In the genomic region with DNA sequence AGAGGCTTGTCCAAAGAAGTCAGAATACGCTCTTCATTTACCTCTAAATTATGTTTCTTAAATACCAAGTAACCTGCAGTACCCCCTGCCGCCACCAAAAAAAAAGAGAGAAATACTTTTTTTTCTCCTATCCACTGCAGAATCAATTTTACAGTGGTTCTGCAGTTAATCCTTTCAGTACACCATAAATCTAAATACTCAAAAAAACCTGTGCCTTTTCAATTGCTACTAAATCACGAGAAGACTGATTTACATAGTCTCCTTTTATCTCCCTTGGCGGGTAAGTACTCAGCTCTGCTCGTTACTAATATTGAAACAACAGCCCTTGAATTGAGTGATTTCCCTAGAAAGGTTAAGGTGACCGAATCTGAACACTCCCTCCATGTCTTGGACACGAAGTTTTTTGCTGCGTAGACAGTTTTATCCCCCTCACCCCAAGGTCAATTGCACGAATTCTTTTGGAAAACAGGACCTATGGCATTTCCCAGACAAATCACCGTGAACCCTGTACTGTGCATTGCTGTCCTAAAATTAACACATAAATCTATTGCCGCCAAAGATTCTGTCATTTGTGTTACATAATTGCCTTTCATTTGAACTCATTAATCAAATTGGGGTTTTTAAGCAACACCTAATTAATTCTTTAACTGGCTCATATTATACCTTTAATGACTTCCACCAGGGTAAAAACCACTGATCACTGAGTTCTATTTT, we compare ENCODE assay signal across 8 cellular contexts. TPM values are rescaled to one million over a fixed set of nuclear protein-coding genes. Genes with fewer than 3 reads are reported as not detected.
DNase-seq lines count a peak whose midpoint lies in the region; ATAC-seq and TF ChIP-seq lines count a peak whose summit lies in the region.

No MANE protein-coding gene starts in this region.

- H3K27me3 ChIP-seq in GM06990 (replicated peaks; ENCODE audit: control insufficient read depth, insufficient read depth, low read length) (no peaks in the 10 kb centered on the region), Loucy (ENCODE audit: insufficient read depth, low read length, poor library complexity, severe bottlenecking) (no peaks in the 10 kb centered on the region), ascending aorta (no peaks in the 10 kb centered on the region), right lobe of liver (peaks cover 0 to 11% of the 10 kb centered on the region in 2 donors), transverse colon (peaks cover 21% of the 10 kb centered on the region)

- H3K4me2 ChIP-seq in Loucy (ENCODE audit: low read depth, low read length, poor library complexity, severe bottlenecking) = peak overlapping the region; percentile 95

- H3K27ac ChIP-seq in ascending aorta (peak overlapping the region; percentile 97 to 99), right lobe of liver (peak overlapping the region; percentile 79 to 96 (median 80)), transverse colon (peak overlapping the region; percentile 92 to 99 (median 96))

- H3F3A ChIP-seq in Loucy (ENCODE audit: low read depth) = peaks cover 17% of the 10 kb centered on the region

- H4K20me1 ChIP-seq in Loucy (ENCODE audit: insufficient read depth, low read length, poor library complexity, severe bottlenecking) = peaks cover 27% of the 10 kb centered on the region

- ATAC-seq in GM21528 (IDR thresholded peaks at IDR 0.05; ENCODE audit: low FRiP score, unreplicated experiment) (peak; percentile 22), right lobe of liver (no peak)

- in situ Hi-C loops in transverse colon (cut with MboI; ENCODE audit: low pct_ligation_motif_present in 1 of 4, low pct_unique_long_range_greater_than_20kb in 1 of 4, low sequenced_read_pairs in 3 of 4) = no loop called here

- H3K36me3 ChIP-seq in GM06990 (ENCODE audit: control insufficient read depth, insufficient read depth, low read length) (no peaks in the 10 kb centered on the region), Loucy (ENCODE audit: insufficient read depth, low read length) (peaks cover 17% of the 10 kb centered on the region), ascending aorta (peaks cover 21 to 32% of the 10 kb centered on the region in 2 donors), right lobe of liver (peaks cover 0 to 6% (median 0%) of the 10 kb centered on the region in 4 donors), transverse colon (peaks cover 0 to 6% (median 0%) of the 10 kb centered on the region in 4 donors)

- H3K4me1 ChIP-seq in Loucy (ENCODE audit: insufficient read depth, low read length, poor library complexity, severe bottlenecking) = peaks cover 44% of the 10 kb centered on the region
- H3K4me1 ChIP-seq in ascending aorta = peaks cover 0 to 16% of the 10 kb centered on the region in 2 donors
- peaks cover 0 to 10% (median 0%) of the 10 kb centered on the region in 4 donors for H3K4me1 ChIP-seq in right lobe of liver
- H3K4me1 ChIP-seq in transverse colon = peaks cover 10 to 52% (median 26%) of the 10 kb centered on the region in 4 donors

- DNase-seq in GM06990 (ENCODE audit: extremely low read depth, insufficient read length) = peak; percentile 52
- no peak for DNase-seq in ascending aorta (ENCODE audit: low spot score in 2 of 2)
- DNase-seq in right lobe of liver = no peak
- no peak for DNase-seq in transverse colon
- no peak for DNase-seq in superior temporal gyrus (ENCODE audit: extremely low spot score)
- no peak for DNase-seq in COLO829 (ENCODE audit: low spot score)

- TF ChIP-seq EP300 in transverse colon (IDR thresholded peaks at IDR 0.05; ENCODE audit: low read depth) = no peak

- TF ChIP-seq POLR2A in right lobe of liver (IDR thresholded peaks at IDR 0.05) = no peak
- TF ChIP-seq POLR2A in transverse colon (IDR thresholded peaks at IDR 0.05) = no peak

- TF ChIP-seq CTCF in GM06990 (IDR thresholded peaks at IDR 0.05; ENCODE audit: insufficient read depth, low read length, poor library complexity, severe bottlenecking) = peak; percentile 6
- TF ChIP-seq CTCF in Loucy (conservative IDR thresholded peaks at IDR 0.05; ENCODE audit: low read length) = peak; percentile 66
- TF ChIP-seq CTCF in ascending aorta (IDR thresholded peaks at IDR 0.05) = peak; percentile 44 to 61 (median 44)
- peak; percentile 30 to 38 (median 36) for TF ChIP-seq CTCF in right lobe of liver (IDR thresholded peaks at IDR 0.05)
- peak; percentile 54 to 67 (median 60) for TF ChIP-seq CTCF in transverse colon (IDR thresholded peaks at IDR 0.05)

- intact Hi-C loops in ascending aorta (cut with DNase I) (loop anchor here (1.0 to 5.0 kb wide), 5 partner anchors 13 to 225 kb away; partner anchors contain the start of gene TRDMT1), right lobe of liver (cut with DNase I) (no loop called here), transverse colon (cut with DNase I; ENCODE audit: low total_unique reads) (loop anchor here (2.0 kb wide), 1 partner anchor 27 kb away; the partner anchor contains the start of gene TRDMT1)

- H3K79me2 ChIP-seq in Loucy (ENCODE audit: insufficient read depth, low read length) = peaks cover 46% of the 10 kb centered on the region

- peak overlapping the region; percentile 99 for H3K9ac ChIP-seq in Loucy (ENCODE audit: low read depth, low read length, poor library complexity, severe bottlenecking)

- H3K4me3 ChIP-seq in GM06990 (replicated peaks; ENCODE audit: low read depth, low read length) (peak overlapping the region; percentile 47), Loucy (ENCODE audit: low read length, poor library complexity, severe bottlenecking) (peak overlapping the region; percentile 91), ascending aorta (peak overlapping the region; percentile 87 to 93), right lobe of liver (peak overlapping the region; percentile 51 to 60 (median 55)), transverse colon (peak overlapping the region in 3 of 4 donors; percentile 54 to 69 (median 59))

- no peaks in the 10 kb centered on the region for H3K9me2 ChIP-seq in Loucy (replicated peaks; ENCODE audit: low read depth, low read length)

- H3K9me3 ChIP-seq in Loucy (ENCODE audit: insufficient read depth, low read depth, low read length) (no peaks in the 10 kb centered on the region), ascending aorta (no peaks in the 10 kb centered on the region), right lobe of liver (no peaks in the 10 kb centered on the region), transverse colon (no peaks in the 10 kb centered on the region)

- 14% methylated on average over 11 of the region's 11 CpGs for WGBS in right lobe of liver (ENCODE audit: insufficient coverage, low coverage, low lambda C conversion rate, missing lambda C conversion rate)
- WGBS in transverse colon (ENCODE audit: low coverage in 1 of 2), 2 donors = 14 to 16% methylated on average over 7 to 11 of the region's 11 CpGs

- H2AFZ ChIP-seq in Loucy (ENCODE audit: low read length) = peak overlapping the region; percentile 76; the same call in 1 of the 2 replicates

RNA-seq across cellular contexts. Expression of gene VIM, which starts 0.5 kb away (rescaled TPM):
- total RNA-seq in ascending aorta (6,230 TPM), right lobe of liver (100 to 1,000 TPM in 3 of 6 experiments, 10 to 100 TPM in 3; 39.3 to 160 (median 97.4) TPM), transverse colon (1,000 to 10,000 TPM in 1 of 4 donors, 100 to 1,000 TPM in 3; 345 to 1,157 (median 686) TPM)

RNA-seq across cellular contexts. Expression of gene TRDMT1, which starts 26.1 kb away (rescaled TPM):
- total RNA-seq in ascending aorta = 5.7 TPM
- total RNA-seq in right lobe of liver = 1 to 10 TPM in 5 of 6 experiments, under 1 TPM in 1; 0.79 to 2.9 (median 1.6) TPM
- total RNA-seq in transverse colon = 1 to 10 TPM; 3.7 to 9.7 (median 7.9) TPM

Comparison
In these comparisons a context has a peak if more than half of its experiments do, and no peak if none do; other contexts are left out.
1. CTCF ChIP-seq: peak in every context shown above with its lines; median percentile 66 in Loucy; 60 in transverse colon; 44 in ascending aorta; 36 in right lobe of liver; 6 in GM06990.
2. intact Hi-C loops: an anchor here in ascending aorta (1.0 to 5.0 kb wide) and transverse colon (2.0 kb wide); none called in right lobe of liver.